Comparison of ENCODE assay signal across 31 cellular contexts in the genomic region with DNA sequence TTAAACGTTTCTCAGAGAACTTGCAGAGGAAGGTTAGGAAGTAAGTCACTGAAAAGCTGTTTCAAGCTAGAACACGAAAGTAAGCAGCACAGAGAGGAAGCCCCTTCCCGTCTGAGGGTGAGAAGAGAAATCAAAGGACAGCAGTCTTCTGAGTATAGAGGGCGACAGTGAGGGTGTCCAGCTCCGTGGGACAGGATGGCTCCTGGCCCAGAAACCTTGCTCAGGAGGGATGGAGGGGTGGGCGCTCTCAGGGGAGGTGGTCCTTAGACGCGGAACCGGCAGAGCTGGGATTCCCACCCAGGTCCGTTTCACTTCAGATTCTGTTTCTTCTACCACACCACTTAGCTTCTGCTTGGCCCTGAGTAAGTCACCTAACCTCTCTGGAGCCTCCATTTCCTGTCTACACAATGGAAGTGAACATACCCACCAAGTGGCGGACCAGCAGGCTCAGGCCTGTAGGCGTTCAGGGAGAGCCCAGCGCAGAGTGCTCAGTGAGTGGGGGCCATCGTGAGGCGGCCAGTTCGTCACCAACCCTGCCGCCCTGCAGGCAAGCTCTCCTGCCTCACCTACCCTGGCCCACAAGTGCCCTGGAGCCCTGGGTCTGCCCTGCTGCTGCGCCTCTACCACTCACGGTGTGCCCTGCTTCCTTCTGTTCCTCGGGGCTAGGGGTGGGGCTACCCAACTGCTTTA. TPM values are rescaled to one million over a fixed set of nuclear protein-coding genes. Genes with fewer than 3 reads are reported as not detected.
A peak's percentile ranks its signal among the peaks of the same experiment; 100 is the strongest.
DNase-seq lines count a peak whose midpoint lies in the region; ATAC-seq and TF ChIP-seq lines count a peak whose summit lies in the region.
"Had no signal": no experiment of that assay in that cellular context is flagged by ENCODE, and none has a peak within 500 bp of the region (broad histone marks: within the 10 kb centered on the region; RNA-seq: fewer than 3 reads in every experiment).

No MANE protein-coding gene starts in this region.

- no peak overlapping the region for H3K4me3 ChIP-seq in SK-N-MC
- H3K4me3 ChIP-seq: gastrocnemius medialis, HAP-1, hepatocyte had no signal

- H3K36me3 ChIP-seq in SK-N-MC (ENCODE audit: insufficient read depth, low read length) = peaks cover 10% of the 10 kb centered on the region; the same call in 1 of the 2 replicates

- H3K9me3 Mint-ChIP-seq in activated CD8-positive, alpha-beta T cell treated with anti-CD3 and anti-CD28 coated beads for 36 hours = no peaks in the 10 kb centered on the region
- no peaks in the 10 kb centered on the region for H3K9me3 Mint-ChIP-seq in activated CD8-positive, alpha-beta T cell treated with anti-CD3 and anti-CD28 coated beads, Interleukin-2, amount 10 ng/mL, durations not matched to agents 7 days and 5 days (ENCODE audit: insufficient read depth)
- H3K9me3 Mint-ChIP-seq in stimulated activated effector memory CD8-positive, alpha-beta T cell treated with anti-CD3 and anti-CD28 coated beads, Interleukin-12 subunit alpha, Interleukin-12 subunit beta, amount 100 ng/mL, for 72 hours = no peaks in the 10 kb centered on the region
- H3K9me3 Mint-ChIP-seq: activated CD4-positive, alpha-beta T cell treated with anti-CD3 and anti-CD28 coated beads, Interleukin-2, amount 10 ng/mL, durations not matched to agents 24 days and 14 days; activated T-cell treated with anti-CD3 and anti-CD28 coated beads, Interleukin-2, amount 50 U/mL, for 72 hours; CD4-positive, alpha-beta T cell; central memory CD8-positive, alpha-beta T cell; memory B cell had no signal

- H3K27ac ChIP-seq in SK-N-MC = peak overlapping the region; percentile 42; the same call in 1 of the 2 replicates
- H3K27ac ChIP-seq: gastrocnemius medialis, hepatocyte, KMS-11 had no signal

- peaks cover 2% of the 10 kb centered on the region for H3K4me1 Mint-ChIP-seq in activated CD8-positive, alpha-beta T cell treated with anti-CD3 and anti-CD28 coated beads for 36 hours (ENCODE audit: low read depth)
- H3K4me1 Mint-ChIP-seq in activated CD8-positive, alpha-beta T cell treated with anti-CD3 and anti-CD28 coated beads, Interleukin-2, amount 10 ng/mL, durations not matched to agents 7 days and 5 days (ENCODE audit: low read depth) = peaks cover 6% of the 10 kb centered on the region
- peaks cover 13% of the 10 kb centered on the region for H3K4me1 Mint-ChIP-seq in stimulated activated effector memory CD8-positive, alpha-beta T cell treated with anti-CD3 and anti-CD28 coated beads, Interleukin-12 subunit alpha, Interleukin-12 subunit beta, amount 100 ng/mL, for 72 hours

- CTCF ChIA-PET in activated CD8-positive, alpha-beta T cell treated with anti-CD3 and anti-CD28 coated beads for 36 hours (lab: Charles Lee) = interaction anchor here (1.2 to 1.3 kb wide), 2 partner anchors 21 to 65 kb away, joined by 3 to 5 read pairs; no protein-coding TSS in a partner anchor
- CTCF ChIA-PET in activated CD8-positive, alpha-beta T cell treated with anti-CD3 and anti-CD28 coated beads, Interleukin-2, amount 10 ng/mL, durations not matched to agents 7 days and 5 days (lab: Charles Lee) = interaction anchor here (1.6 kb wide), 1 partner anchor 51 kb away, joined by 7 read pairs; a partner anchor contains a TSS

- DNase-seq in activated CD8-positive, alpha-beta T cell treated with anti-CD3 and anti-CD28 coated beads for 36 hours = no peak
- DNase-seq in activated CD8-positive, alpha-beta T cell treated with anti-CD3 and anti-CD28 coated beads, Interleukin-2, amount 10 ng/mL, durations not matched to agents 7 days and 5 days = no peak
- DNase-seq in SK-N-MC (ENCODE audit: low read depth, low spot score) = no peak
- DNase-seq in dermis blood vessel endothelial cell = peak; percentile 76
- DNase-seq in stimulated activated effector memory CD8-positive, alpha-beta T cell treated with anti-CD3 and anti-CD28 coated beads, Interleukin-12 subunit alpha, Interleukin-12 subunit beta, amount 100 ng/mL, for 72 hours (ENCODE audit: low spot score in 2 of 2) = no peak
- no peak for DNase-seq in activated CD4-positive, alpha-beta T cell treated with anti-CD3 and anti-CD28 coated beads for 4 hours
- DNase-seq: activated CD4-positive, alpha-beta T cell treated with anti-CD3 and anti-CD28 coated beads, Interleukin-2, amount 10 ng/mL, durations not matched to agents 24 days and 14 days; activated naive CD4-positive, alpha-beta T cell treated with anti-CD3 and anti-CD28 coated beads, Interleukin-2, amount 50 U/mL, for 16 hours; activated T-cell treated with anti-CD3 and anti-CD28 coated beads, Interleukin-2, amount 50 U/mL, for 72 hours; aorta; CD4-positive, alpha-beta T cell; gastrocnemius medialis; left colon; NCI-H1436 treated with DMSO at 0.1 percent for 48 hours; NCI-H446; stimulated activated CD4-positive, alpha-beta T cell treated with anti-CD3 and anti-CD28 coated beads, Interleukin-4, amount 100 ng/mL, for 4 hours; stimulated activated naive CD4-positive, alpha-beta T cell had no signal

- ATAC-seq in activated CD8-positive, alpha-beta T cell treated with anti-CD3 and anti-CD28 coated beads for 36 hours = no peak
- ATAC-seq in activated CD8-positive, alpha-beta T cell treated with anti-CD3 and anti-CD28 coated beads, Interleukin-2, amount 10 ng/mL, durations not matched to agents 7 days and 5 days = no peak
- ATAC-seq in stimulated activated effector memory CD8-positive, alpha-beta T cell treated with anti-CD3 and anti-CD28 coated beads, Interleukin-12 subunit alpha, Interleukin-12 subunit beta, amount 100 ng/mL, for 72 hours = no peak
- ATAC-seq in GM21367 (IDR thresholded peaks at IDR 0.05; ENCODE audit: unreplicated experiment) = no peak
- ATAC-seq in GM18873 (IDR thresholded peaks at IDR 0.05; ENCODE audit: low FRiP score, unreplicated experiment) = no peak
- ATAC-seq: activated T-cell treated with anti-CD3 and anti-CD28 coated beads, Interleukin-2, amount 50 U/mL, for 72 hours; gastrocnemius medialis; left colon had no signal

- no peaks in the 10 kb centered on the region for H3K9me3 ChIP-seq in SK-N-MC (ENCODE audit: low read depth, low read length)
- H3K9me3 ChIP-seq: gastrocnemius medialis, HAP-1 had no signal

- POLR2A ChIA-PET in activated CD8-positive, alpha-beta T cell treated with anti-CD3 and anti-CD28 coated beads for 36 hours (lab: Charles Lee) = no interaction called here
- POLR2A ChIA-PET in activated CD8-positive, alpha-beta T cell treated with anti-CD3 and anti-CD28 coated beads, Interleukin-2, amount 10 ng/mL, durations not matched to agents 7 days and 5 days (lab: Charles Lee) = interaction anchor here (1.0 kb wide), 1 partner anchor 18 kb away, joined by 4 read pairs; no protein-coding TSS in a partner anchor

- peaks cover 19% of the 10 kb centered on the region for H3K36me3 Mint-ChIP-seq in activated CD8-positive, alpha-beta T cell treated with anti-CD3 and anti-CD28 coated beads for 36 hours (ENCODE audit: low read depth)
- peaks cover 26% of the 10 kb centered on the region for H3K36me3 Mint-ChIP-seq in activated CD8-positive, alpha-beta T cell treated with anti-CD3 and anti-CD28 coated beads, Interleukin-2, amount 10 ng/mL, durations not matched to agents 7 days and 5 days (ENCODE audit: low read depth)
- H3K36me3 Mint-ChIP-seq in stimulated activated effector memory CD8-positive, alpha-beta T cell treated with anti-CD3 and anti-CD28 coated beads, Interleukin-12 subunit alpha, Interleukin-12 subunit beta, amount 100 ng/mL, for 72 hours = peaks cover 70% of the 10 kb centered on the region

- H3K27me3 Mint-ChIP-seq in activated CD8-positive, alpha-beta T cell treated with anti-CD3 and anti-CD28 coated beads for 36 hours = no peaks in the 10 kb centered on the region
- no peaks in the 10 kb centered on the region for H3K27me3 Mint-ChIP-seq in activated CD8-positive, alpha-beta T cell treated with anti-CD3 and anti-CD28 coated beads, Interleukin-2, amount 10 ng/mL, durations not matched to agents 7 days and 5 days (ENCODE audit: low read depth)
- H3K27me3 Mint-ChIP-seq: activated CD4-positive, alpha-beta T cell treated with anti-CD3 and anti-CD28 coated beads, Interleukin-2, amount 10 ng/mL, durations not matched to agents 24 days and 14 days; central memory CD8-positive, alpha-beta T cell; memory B cell had no signal

- intact Hi-C loops in activated CD8-positive, alpha-beta T cell treated with anti-CD3 and anti-CD28 coated beads for 36 hours (cut with micrococcal nuclease) = no loop called here

- no peak for TF ChIP-seq CTCF in activated CD8-positive, alpha-beta T cell treated with anti-CD3 and anti-CD28 coated beads for 36 hours (IDR thresholded peaks at IDR 0.05)

- H3K27ac Mint-ChIP-seq in activated CD8-positive, alpha-beta T cell treated with anti-CD3 and anti-CD28 coated beads for 36 hours = peak overlapping the region; percentile 43
- H3K27ac Mint-ChIP-seq in activated CD8-positive, alpha-beta T cell treated with anti-CD3 and anti-CD28 coated beads, Interleukin-2, amount 10 ng/mL, durations not matched to agents 7 days and 5 days = no peak overlapping the region
- H3K27ac Mint-ChIP-seq in stimulated activated effector memory CD8-positive, alpha-beta T cell treated with anti-CD3 and anti-CD28 coated beads, Interleukin-12 subunit alpha, Interleukin-12 subunit beta, amount 100 ng/mL, for 72 hours = peak overlapping the region; percentile 48
- H3K27ac Mint-ChIP-seq: activated T-cell treated with anti-CD3 and anti-CD28 coated beads, Interleukin-2, amount 50 U/mL, for 72 hours; CD4-positive, alpha-beta T cell; memory B cell had no signal

- H3K9ac ChIP-seq in SK-N-MC (ENCODE audit: insufficient read length) = no peak overlapping the region
- H3K9ac ChIP-seq: KMS-11 had no signal

- no peak overlapping the region for H3K4me3 Mint-ChIP-seq in activated CD8-positive, alpha-beta T cell treated with anti-CD3 and anti-CD28 coated beads for 36 hours
- no peak overlapping the region for H3K4me3 Mint-ChIP-seq in activated CD8-positive, alpha-beta T cell treated with anti-CD3 and anti-CD28 coated beads, Interleukin-2, amount 10 ng/mL, durations not matched to agents 7 days and 5 days
- H3K4me3 Mint-ChIP-seq in stimulated activated effector memory CD8-positive, alpha-beta T cell treated with anti-CD3 and anti-CD28 coated beads, Interleukin-12 subunit alpha, Interleukin-12 subunit beta, amount 100 ng/mL, for 72 hours = no peak overlapping the region
- H3K4me3 Mint-ChIP-seq: activated CD4-positive, alpha-beta T cell treated with anti-CD3 and anti-CD28 coated beads, Interleukin-2, amount 10 ng/mL, durations not matched to agents 24 days and 14 days; activated T-cell treated with anti-CD3 and anti-CD28 coated beads, Interleukin-2, amount 50 U/mL, for 72 hours; CD4-positive, alpha-beta T cell; central memory CD8-positive, alpha-beta T cell; memory B cell had no signal

RNA-seq across cellular contexts. Expression of a gene that starts 5.5 kb away (rescaled TPM):
- under 1 TPM; 0.41 to 0.63 TPM for total RNA-seq in activated CD8-positive, alpha-beta T cell treated with anti-CD3 and anti-CD28 coated beads for 36 hours
- total RNA-seq in activated CD8-positive, alpha-beta T cell treated with anti-CD3 and anti-CD28 coated beads, Interleukin-2, amount 10 ng/mL, durations not matched to agents 7 days and 5 days = under 1 TPM; 0.55 to 0.68 TPM
- total RNA-seq in dermis blood vessel endothelial cell = under 0.01 and 0.05 TPM in 2 replicates
- total RNA-seq: A172, gastrocnemius medialis, hepatocyte, temporal lobe had no signal

RNA-seq across cellular contexts. Expression of a gene that starts 27.9 kb away (rescaled TPM):
- total RNA-seq in activated CD8-positive, alpha-beta T cell treated with anti-CD3 and anti-CD28 coated beads for 36 hours = 10 to 100 TPM; 23.5 to 26.0 TPM
- 10 to 100 TPM; 20.6 TPM for total RNA-seq in activated CD8-positive, alpha-beta T cell treated with anti-CD3 and anti-CD28 coated beads, Interleukin-2, amount 10 ng/mL, durations not matched to agents 7 days and 5 days
- 28.8 and 31.7 TPM in 2 replicates for total RNA-seq in dermis blood vessel endothelial cell

RNA-seq across cellular contexts. Expression of a gene that starts 38.3 kb away (rescaled TPM):
- 1 to 10 TPM; 5.8 to 8.0 TPM for total RNA-seq in activated CD8-positive, alpha-beta T cell treated with anti-CD3 and anti-CD28 coated beads for 36 hours
- 10 to 100 TPM in 1 of 2 experiments, 1 to 10 TPM in 1; 9.9 to 14.4 TPM for total RNA-seq in activated CD8-positive, alpha-beta T cell treated with anti-CD3 and anti-CD28 coated beads, Interleukin-2, amount 10 ng/mL, durations not matched to agents 7 days and 5 days
- 10.9 and 12.4 TPM in 2 replicates for total RNA-seq in dermis blood vessel endothelial cell

RNA-seq across cellular contexts. Expression of a gene that starts 42.4 kb away (rescaled TPM):
- total RNA-seq in activated CD8-positive, alpha-beta T cell treated with anti-CD3 and anti-CD28 coated beads for 36 hours = 100 to 1,000 TPM in 1 of 2 experiments, 10 to 100 TPM in 1; 96.8 to 114 TPM
- total RNA-seq in activated CD8-positive, alpha-beta T cell treated with anti-CD3 and anti-CD28 coated beads, Interleukin-2, amount 10 ng/mL, durations not matched to agents 7 days and 5 days = 10 to 100 TPM; 97.3 to 98.3 TPM
- total RNA-seq in dermis blood vessel endothelial cell = 32.7 and 55.1 TPM in 2 replicates

RNA-seq across cellular contexts. Expression of a gene that starts 43.6 kb away (rescaled TPM):
- total RNA-seq in activated CD8-positive, alpha-beta T cell treated with anti-CD3 and anti-CD28 coated beads for 36 hours = under 1 TPM in 1 of 2 experiments, not detected in 1; 0.36 TPM
- total RNA-seq in activated CD8-positive, alpha-beta T cell treated with anti-CD3 and anti-CD28 coated beads, Interleukin-2, amount 10 ng/mL, durations not matched to agents 7 days and 5 days = not detected
- total RNA-seq in dermis blood vessel endothelial cell = 0.14 TPM in 1 of 2 replicates, not detected in the other
- total RNA-seq: A172; CD4-positive, alpha-beta T cell; dermis microvascular lymphatic vessel endothelial cell; gastrocnemius medialis; OCI-LY7; pulmonary artery endothelial cell; T-helper 2 cell treated with Interferon-gamma antibody and Interleukin-4, amounts not matched to agents 100 ng/mL and 5 ng/mL, for 36 hours; temporal lobe; ureter had no signal
